8 cellular contexts compared by ENCODE assay signal in genomic region chr12:45216297-45216982, GRCh38.
A peak's percentile ranks its signal among the peaks of the same experiment; 100 is the strongest.
DNase-seq lines count a peak whose midpoint lies in the region; ATAC-seq and TF ChIP-seq lines count a peak whose summit lies in the region.

No MANE protein-coding gene starts in this region.

- peak overlapping the region; percentile 99 for H3K27ac Mint-ChIP-seq in nephron progenitor cell

- H3K4me1 Mint-ChIP-seq in nephron progenitor cell, result peaks cover 58% of the 10 kb centered on the region

- H3K27ac ChIP-seq in substantia nigra (ENCODE audit: low read depth, low read length, poor library complexity, severe bottlenecking), result peak overlapping the region; percentile 67

- no peak for TF ChIP-seq CTCF in nephron progenitor cell (IDR thresholded peaks at IDR 0.05)

- peaks cover 11% of the 10 kb centered on the region for H3K36me3 Mint-ChIP-seq in nephron progenitor cell (ENCODE audit: low read depth)

- H3K9me3 Mint-ChIP-seq in nephron progenitor cell, result peaks cover 5% of the 10 kb centered on the region

- DNase-seq in NCI-H82 (lab: John Stamatoyannopoulos, UW) (peak; percentile 68), NCI-H82 treated with DMSO at 0.1 percent for 48 hours (lab: John Stamatoyannopoulos, UW; ENCODE audit: unreplicated experiment) (no peak), NCI-H748 treated with DMSO at 0.1 percent for 48 hours (lab: John Stamatoyannopoulos, UW) (peak; percentile 11), fibroblast of peridontal ligament (ENCODE audit: extremely low read depth) (peak; percentile 39), nephron progenitor cell (peak; percentile 72), substantia nigra (lab: John Stamatoyannopoulos, UW) (peak in 41 of 49 donors; percentile 9 to 73 (median 41))
- DNase-seq in activated T-cell treated with anti-CD3 and anti-CD28 coated beads, Interleukin-2, amount 50 U/mL, for 48 hours, result peak; percentile 71 to 73

- ATAC-seq in HG02852 (IDR thresholded peaks at IDR 0.05; ENCODE audit: unreplicated experiment), result peak; percentile 40

- peak overlapping the region; percentile 100 for H3K4me3 Mint-ChIP-seq in nephron progenitor cell

- H3K27me3 Mint-ChIP-seq in nephron progenitor cell (ENCODE audit: low read depth, poor library complexity), result peaks cover 4% of the 10 kb centered on the region
